1 cellular context compared by ENCODE assay signal in genomic region chr15:101458908-101459578, GRCh38.
TF ChIP-seq lines count a peak whose summit lies in the region.

No MANE protein-coding gene starts in this region.

TF ChIP-seq in HepG2, 621 proteins besides CTCF, POLR2A, EP300 and RAD21 (continued from another document):
- TF ChIP-seq PRDM10 (CRISPR knock-in tag; IDR thresholded peaks at IDR 0.05; ENCODE audit: low read depth): no peak
- TF ChIP-seq ZNF704 (CRISPR knock-in tag; IDR thresholded peaks at IDR 0.05; ENCODE audit: borderline replicate concordance): no peak
- no peak for TF ChIP-seq FOXO1 (CRISPR knock-in tag; IDR thresholded peaks at IDR 0.05)
- TF ChIP-seq AGO1 (IDR thresholded peaks at IDR 0.05; ENCODE audit: low read depth, low read length, poor library complexity, severe bottlenecking): no peak
- no peak for TF ChIP-seq ZBTB4 (CRISPR knock-in tag; IDR thresholded peaks at IDR 0.05; ENCODE audit: borderline replicate concordance)
- no peak for TF ChIP-seq ZNF598 (CRISPR knock-in tag; IDR thresholded peaks at IDR 0.05; ENCODE audit: borderline replicate concordance)
- peak; percentile 70; the same call in 1 of the 2 replicates for TF ChIP-seq CEBPG (CRISPR knock-in tag; IDR thresholded peaks at IDR 0.05)
- no peak for TF ChIP-seq ADNP (CRISPR knock-in tag; IDR thresholded peaks at IDR 0.05)
- TF ChIP-seq ZNF562 (CRISPR knock-in tag; IDR thresholded peaks at IDR 0.05; ENCODE audit: borderline replicate concordance): no peak
- no peak for TF ChIP-seq RNF2 (conservative IDR thresholded peaks at IDR 0.05; ENCODE audit: low read depth)
- no peak for TF ChIP-seq ETV5 (CRISPR knock-in tag; IDR thresholded peaks at IDR 0.05; ENCODE audit: borderline replicate concordance)
- no peak for TF ChIP-seq ZNF780A (CRISPR knock-in tag; IDR thresholded peaks at IDR 0.05)
- TF ChIP-seq ZSCAN21 (CRISPR knock-in tag; IDR thresholded peaks at IDR 0.05; ENCODE audit: borderline replicate concordance): no peak
- no peak for TF ChIP-seq ZNF614 (CRISPR knock-in tag; IDR thresholded peaks at IDR 0.05; ENCODE audit: borderline replicate concordance)
- no peak for TF ChIP-seq ZBTB7B (CRISPR knock-in tag; IDR thresholded peaks at IDR 0.05)
- 0 out of 2 replicates have a peak, but pooled peaks have one; percentile 13 for TF ChIP-seq GABPB1 (CRISPR knock-in tag; IDR thresholded peaks at IDR 0.05)
- TF ChIP-seq HNF4G (IDR thresholded peaks at IDR 0.05; ENCODE audit: borderline replicate concordance, low read depth, low read length): no peak
- TF ChIP-seq HNF4G (CRISPR knock-in tag; IDR thresholded peaks at IDR 0.05; ENCODE audit: borderline replicate concordance, low read depth): no peak
- TF ChIP-seq ZSCAN20 (CRISPR knock-in tag; IDR thresholded peaks at IDR 0.05; ENCODE audit: borderline replicate concordance): no peak
- no peak for TF ChIP-seq NONO (IDR thresholded peaks at IDR 0.05)
- 0 out of 2 replicates have a peak, but pooled peaks have one; percentile 29 for TF ChIP-seq NONO (CRISPR knock-in tag; conservative IDR thresholded peaks at IDR 0.05)
- no peak for TF ChIP-seq ZFP91 (CRISPR knock-in tag; IDR thresholded peaks at IDR 0.05; ENCODE audit: borderline replicate concordance)
- no peak for TF ChIP-seq ZBTB39 (CRISPR knock-in tag; IDR thresholded peaks at IDR 0.05)
- TF ChIP-seq TOPORS (CRISPR knock-in tag; IDR thresholded peaks at IDR 0.05): no peak
- TF ChIP-seq SMARCC2 (IDR thresholded peaks at IDR 0.05): no peak
- no peak for TF ChIP-seq SRSF9 (IDR thresholded peaks at IDR 0.05; ENCODE audit: borderline replicate concordance, insufficient read depth, low read depth, low read length, poor library complexity, severe bottlenecking)
- no peak for TF ChIP-seq ZC3H4 (CRISPR knock-in tag; IDR thresholded peaks at IDR 0.05; ENCODE audit: borderline replicate concordance)
- TF ChIP-seq KDM3A (CRISPR knock-in tag; IDR thresholded peaks at IDR 0.05; ENCODE audit: low read depth): no peak
- TF ChIP-seq CEBPB (IDR thresholded peaks at IDR 0.05; ENCODE audit: borderline replicate concordance, low read depth, low read length): peak; percentile 82
- TF ChIP-seq ATF5 (CRISPR knock-in tag; IDR thresholded peaks at IDR 0.05; ENCODE audit: low read depth): no peak
- no peak for TF ChIP-seq GLMP (CRISPR knock-in tag; IDR thresholded peaks at IDR 0.05; ENCODE audit: borderline replicate concordance)
- no peak for TF ChIP-seq PRPF4 (IDR thresholded peaks at IDR 0.05; ENCODE audit: low read depth, low read length, poor library complexity, severe bottlenecking)
- no peak for TF ChIP-seq MLX (CRISPR knock-in tag; IDR thresholded peaks at IDR 0.05)
- TF ChIP-seq NRL (CRISPR knock-in tag; IDR thresholded peaks at IDR 0.05; ENCODE audit: borderline replicate concordance): no peak
- TF ChIP-seq ZNF883 (CRISPR knock-in tag; IDR thresholded peaks at IDR 0.05; ENCODE audit: not compliant biosample characterization): no peak
- TF ChIP-seq HNRNPUL1 (IDR thresholded peaks at IDR 0.05; ENCODE audit: low read depth, low read length): no peak
